ENCODE assay signal across 33 cellular contexts in the genomic region with DNA sequence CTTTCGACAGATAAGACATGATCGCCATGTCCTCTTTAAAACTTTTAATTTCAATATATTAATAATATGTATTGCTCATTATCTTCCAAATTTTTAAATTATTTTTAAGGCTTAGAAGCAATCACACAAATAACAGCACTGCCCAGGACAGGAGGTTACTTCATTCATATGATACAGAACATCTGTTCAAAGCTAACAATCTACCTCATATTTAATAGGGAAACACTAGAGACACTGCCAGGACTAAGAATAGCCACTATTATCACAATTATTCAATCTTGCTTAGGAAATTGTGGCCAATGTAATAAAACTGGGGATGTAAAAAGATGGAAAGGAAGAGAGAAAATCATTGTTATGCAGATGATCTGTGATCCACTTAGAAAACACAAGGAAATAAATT. TPM values are rescaled to one million over a fixed set of nuclear protein-coding genes. Genes with fewer than 3 reads are reported as not detected.
"Had no signal": no experiment of that assay in that cellular context is flagged by ENCODE, and none has a peak within 500 bp of the region (broad histone marks: within the 10 kb centered on the region; RNA-seq: fewer than 3 reads in every experiment).

No MANE protein-coding gene starts in this region.

- DNase-seq: activated CD4-positive, alpha-beta memory T cell treated with anti-CD3 and anti-CD28 coated beads, Interleukin-2, amount 10 ng/mL, durations not matched to agents 7 days and 5 days; activated CD4-positive, alpha-beta T cell treated with anti-CD3 and anti-CD28 coated beads for 1 hour; activated CD4-positive, alpha-beta T cell treated with anti-CD3 and anti-CD28 coated beads for 48 hours; activated CD4-positive, CD25-positive, alpha-beta regulatory T cell; activated CD8-positive, alpha-beta memory T cell treated with anti-CD3 and anti-CD28 coated beads for 24 hours; activated CD8-positive, alpha-beta memory T cell treated with anti-CD3 and anti-CD28 coated beads, Interleukin-2, amount 10 ng/mL, durations not matched to agents 7 days and 5 days; activated CD8-positive, alpha-beta memory T cell treated with anti-CD3 and anti-CD28 coated beads, Interleukin-2, amount 50 U/mL, for 48 hours; activated effector memory CD4-positive, alpha-beta T cell treated with Interleukin-2 at 50 U/mL for 16 hours; activated naive CD4-positive, alpha-beta T cell treated with anti-CD3 and anti-CD28 coated beads, Interleukin-2, amount 50 U/mL, for 16 hours; activated naive CD8-positive, alpha-beta T cell treated with anti-CD3 and anti-CD28 coated beads for 36 hours; activated T-cell treated with anti-CD3 and anti-CD28 coated beads, Interleukin-2, amount 50 U/mL, for 48 hours; amygdala; IMR-90; NCI-H1105 treated with DMSO at 0.1 percent for 48 hours; NCI-H1436; NCI-H1694; NCI-H1930; NCI-H2081 treated with DMSO at 0.1 percent for 48 hours; NCI-H226; NCI-H446 treated with DMSO at 0.1 percent for 48 hours; NCI-H524; OCI-M1; SHP77; SJCRH30; T1000; WERI-Rb-1 had no signal

- H3K27me3 ChIP-seq: ascending aorta, cardiac muscle cell, SJCRH30 had no signal

- H3K4me1 ChIP-seq: ascending aorta, SJCRH30 had no signal

- ATAC-seq: activated CD8-positive, alpha-beta memory T cell treated with anti-CD3 and anti-CD28 coated beads, Interleukin-2, amount 10 ng/mL, durations not matched to agents 7 days and 5 days had no signal

- H3K36me3 ChIP-seq: ascending aorta, cardiac muscle cell, SJCRH30, WERI-Rb-1 had no signal

- H3K27ac ChIP-seq: ascending aorta, cardiac muscle cell, SJCRH30, SK-N-MC, WERI-Rb-1 had no signal

- H3K4me3 ChIP-seq: ascending aorta, cardiac muscle cell, K562, SJCRH30, SK-N-MC had no signal

- H3K9me3 ChIP-seq: ascending aorta, SJCRH30 had no signal

RNA-seq across cellular contexts. Expression of gene CLCA1, which starts 10.0 kb away (rescaled TPM):
- total RNA-seq: activated CD4-positive, alpha-beta memory T cell treated with anti-CD3 and anti-CD28 coated beads, Interleukin-2, amount 10 ng/mL, durations not matched to agents 7 days and 5 days; activated CD8-positive, alpha-beta memory T cell treated with anti-CD3 and anti-CD28 coated beads, Interleukin-2, amount 10 ng/mL, durations not matched to agents 7 days and 5 days; activated naive CD8-positive, alpha-beta T cell treated with anti-CD3 and anti-CD28 coated beads for 36 hours; ascending aorta; cardiac muscle cell; IMR-90; M059J; SJCRH30; T-helper 1 cell treated with Interleukin-12 subunit alpha and Interleukin-12 subunit beta and Interleukin-4 antibody, amounts not matched to agents 30 ng/mL and 1 ng/mL, for 36 hours; T-helper 2 cell treated with Interferon-gamma antibody and Interleukin-4, amounts not matched to agents 100 ng/mL and 5 ng/mL, for 36 hours had no signal
- polyA plus RNA-seq: cardiac muscle cell, IMR-90 had no signal

RNA-seq across cellular contexts. Expression of gene CLCA2, which starts 54.8 kb away (rescaled TPM):
- total RNA-seq: activated CD4-positive, alpha-beta memory T cell treated with anti-CD3 and anti-CD28 coated beads, Interleukin-2, amount 10 ng/mL, durations not matched to agents 7 days and 5 days; activated CD8-positive, alpha-beta memory T cell treated with anti-CD3 and anti-CD28 coated beads, Interleukin-2, amount 10 ng/mL, durations not matched to agents 7 days and 5 days; activated naive CD8-positive, alpha-beta T cell treated with anti-CD3 and anti-CD28 coated beads for 36 hours; ascending aorta; cardiac muscle cell; K562; SJCRH30; T-helper 1 cell treated with Interleukin-12 subunit alpha and Interleukin-12 subunit beta and Interleukin-4 antibody, amounts not matched to agents 30 ng/mL and 1 ng/mL, for 36 hours; T-helper 2 cell treated with Interferon-gamma antibody and Interleukin-4, amounts not matched to agents 100 ng/mL and 5 ng/mL, for 36 hours had no signal
- polyA plus RNA-seq: cardiac muscle cell had no signal
